14 cellular contexts compared by ENCODE assay signal in genomic region chrX:97494756-97495372, GRCh38.
DNase-seq lines count a peak whose midpoint lies in the region; ATAC-seq and TF ChIP-seq lines count a peak whose summit lies in the region.
"Had no signal": no experiment of that assay in that cellular context is flagged by ENCODE, and none has a peak within 500 bp of the region (broad histone marks: within the 10 kb centered on the region; RNA-seq: fewer than 3 reads in every experiment).

No MANE protein-coding gene starts in this region.

- H2BK5ac ChIP-seq in neuronal stem cell (ENCODE audit: low read length): no peak overlapping the region

- intact Hi-C loops in activated CD8-positive, alpha-beta T cell treated with anti-CD3 and anti-CD28 coated beads for 36 hours (cut with micrococcal nuclease): no loop called here

- H3K4me2 ChIP-seq in neuronal stem cell (ENCODE audit: insufficient read depth, low read length, poor library complexity, severe bottlenecking): no peak overlapping the region

- CTCF ChIA-PET in activated CD8-positive, alpha-beta T cell treated with anti-CD3 and anti-CD28 coated beads for 36 hours (lab: Charles Lee): no interaction called here
- CTCF ChIA-PET in activated CD8-positive, alpha-beta T cell treated with anti-CD3 and anti-CD28 coated beads, Interleukin-2, amount 10 ng/mL, durations not matched to agents 7 days and 5 days (lab: Charles Lee): no interaction called here

- H4K8ac ChIP-seq in neuronal stem cell (ENCODE audit: low read depth, low read length): no peak overlapping the region

- H3K27me3 ChIP-seq in neuronal stem cell (ENCODE audit: control insufficient read depth in 3 of 3, insufficient read depth in 3 of 3, low read depth in 1 of 3, low read length in 3 of 3): no peaks in the 10 kb centered on the region
- H3K27me3 ChIP-seq: tibial artery had no signal

- no peaks in the 10 kb centered on the region for H3K79me1 ChIP-seq in neuronal stem cell (ENCODE audit: low read depth, low read length)

- no peak overlapping the region for H3K23ac ChIP-seq in neuronal stem cell (ENCODE audit: low read depth, low read length, poor library complexity)

- peak; percentile 10 for DNase-seq in activated CD8-positive, alpha-beta T cell treated with anti-CD3 and anti-CD28 coated beads for 36 hours
- DNase-seq in activated CD8-positive, alpha-beta T cell treated with anti-CD3 and anti-CD28 coated beads, Interleukin-2, amount 10 ng/mL, durations not matched to agents 7 days and 5 days: no peak
- no peak for DNase-seq in neuronal stem cell (ENCODE audit: low spot score)
- no peak for DNase-seq in HUDEP-2 (lab: John Stamatoyannopoulos, UW; ENCODE audit: unreplicated experiment in 76 of 76)
- no peak for DNase-seq in nucleus accumbens (lab: John Stamatoyannopoulos, UW)
- no peak for DNase-seq in CD1c-positive myeloid dendritic cell (ENCODE audit: extremely low spot score)
- DNase-seq: 8988T; HFFc6; NCI-H1092 treated with DMSO at 0.1 percent for 48 hours; stimulated activated CD4-positive, alpha-beta T cell treated with anti-CD3 and anti-CD28 coated beads, Interleukin-4, amount 100 ng/mL, for 24 hours; T-helper 9 cell; tibial artery had no signal

- no peak overlapping the region for H3K4me3 Mint-ChIP-seq in activated CD8-positive, alpha-beta T cell treated with anti-CD3 and anti-CD28 coated beads for 36 hours
- H3K4me3 Mint-ChIP-seq in activated CD8-positive, alpha-beta T cell treated with anti-CD3 and anti-CD28 coated beads, Interleukin-2, amount 10 ng/mL, durations not matched to agents 7 days and 5 days: no peak overlapping the region
- H3K4me3 Mint-ChIP-seq: HFFc6 had no signal

- H3K18ac ChIP-seq in neuronal stem cell (ENCODE audit: low read length): no peak overlapping the region

- no peak overlapping the region for H3K27ac ChIP-seq in neuronal stem cell (replicated peaks; ENCODE audit: low read length)
- H3K27ac ChIP-seq: tibial artery had no signal

- H3K36me3 Mint-ChIP-seq in activated CD8-positive, alpha-beta T cell treated with anti-CD3 and anti-CD28 coated beads for 36 hours (ENCODE audit: low read depth): no peaks in the 10 kb centered on the region
- peaks cover 1% of the 10 kb centered on the region for H3K36me3 Mint-ChIP-seq in activated CD8-positive, alpha-beta T cell treated with anti-CD3 and anti-CD28 coated beads, Interleukin-2, amount 10 ng/mL, durations not matched to agents 7 days and 5 days (ENCODE audit: low read depth)

- H2BK120ac ChIP-seq in neuronal stem cell (ENCODE audit: low read depth, low read length): no peak overlapping the region

- H2AFZ ChIP-seq in neuronal stem cell (ENCODE audit: low read length): peak overlapping the region; percentile 35

- H3K4me1 ChIP-seq in neuronal stem cell (ENCODE audit: control insufficient read depth in 2 of 2, insufficient read depth in 1 of 2, low read depth in 1 of 2, low read length in 2 of 2): no peaks in the 10 kb centered on the region
- H3K4me1 ChIP-seq: tibial artery had no signal

- no peak overlapping the region for H2BK12ac ChIP-seq in neuronal stem cell (ENCODE audit: low read length)

- no peak for TF ChIP-seq CTCF in activated CD8-positive, alpha-beta T cell treated with anti-CD3 and anti-CD28 coated beads for 36 hours (IDR thresholded peaks at IDR 0.05)

- H3K9me3 ChIP-seq in neuronal stem cell (replicated peaks in 1 of 2; ENCODE audit: control insufficient read depth in 2 of 2, insufficient read depth in 1 of 2, low read depth in 1 of 2, low read length in 2 of 2): no peaks in the 10 kb centered on the region

- WGBS in neuronal stem cell (ENCODE audit: extremely low coverage in 2 of 2, insufficient read length in 2 of 2, insufficient replicate concordance in 1 of 2), 2 donors: no CpG with 5 or more reads among the region's 1 CpG

- POLR2A ChIA-PET in activated CD8-positive, alpha-beta T cell treated with anti-CD3 and anti-CD28 coated beads for 36 hours (lab: Charles Lee): no interaction called here
- POLR2A ChIA-PET in activated CD8-positive, alpha-beta T cell treated with anti-CD3 and anti-CD28 coated beads, Interleukin-2, amount 10 ng/mL, durations not matched to agents 7 days and 5 days (lab: Charles Lee): no interaction called here

- H3K9ac ChIP-seq in neuronal stem cell (ENCODE audit: low read depth, low read length, poor library complexity): no peak overlapping the region

- ATAC-seq in activated CD8-positive, alpha-beta T cell treated with anti-CD3 and anti-CD28 coated beads for 36 hours: peak; percentile 78
- ATAC-seq in activated CD8-positive, alpha-beta T cell treated with anti-CD3 and anti-CD28 coated beads, Interleukin-2, amount 10 ng/mL, durations not matched to agents 7 days and 5 days: no peak
- peak; percentile 95 for ATAC-seq in GM21528 (IDR thresholded peaks at IDR 0.05; ENCODE audit: low FRiP score, unreplicated experiment)
- peak; percentile 87 for ATAC-seq in HG03095 (IDR thresholded peaks at IDR 0.05; ENCODE audit: unreplicated experiment)

- H3K14ac ChIP-seq in neuronal stem cell (ENCODE audit: low read length): no peak overlapping the region

- peaks cover 11% of the 10 kb centered on the region for H3K4me1 Mint-ChIP-seq in activated CD8-positive, alpha-beta T cell treated with anti-CD3 and anti-CD28 coated beads for 36 hours (ENCODE audit: low read depth)
- H3K4me1 Mint-ChIP-seq in activated CD8-positive, alpha-beta T cell treated with anti-CD3 and anti-CD28 coated beads, Interleukin-2, amount 10 ng/mL, durations not matched to agents 7 days and 5 days (ENCODE audit: low read depth): peaks cover 6% of the 10 kb centered on the region

- H2AK5ac ChIP-seq in neuronal stem cell (ENCODE audit: low read depth, low read length): no peak overlapping the region

- H3K4me3 ChIP-seq in neuronal stem cell (ENCODE audit: low read length in 2 of 2): no peak overlapping the region
- H3K4me3 ChIP-seq: tibial artery had no signal

- no peaks in the 10 kb centered on the region for H3K36me3 ChIP-seq in neuronal stem cell (replicated peaks in 1 of 2; ENCODE audit: control insufficient read depth in 2 of 2, insufficient read depth in 2 of 2, low read length in 2 of 2)
- H3K36me3 ChIP-seq: tibial artery had no signal

- H2BK15ac ChIP-seq in neuronal stem cell (ENCODE audit: low read length): no peak overlapping the region

- no peak overlapping the region for H4K91ac ChIP-seq in neuronal stem cell (ENCODE audit: low read depth, low read length, poor library complexity)

- H3K9me3 Mint-ChIP-seq in activated CD8-positive, alpha-beta T cell treated with anti-CD3 and anti-CD28 coated beads for 36 hours: peaks cover 3% of the 10 kb centered on the region
- no peaks in the 10 kb centered on the region for H3K9me3 Mint-ChIP-seq in activated CD8-positive, alpha-beta T cell treated with anti-CD3 and anti-CD28 coated beads, Interleukin-2, amount 10 ng/mL, durations not matched to agents 7 days and 5 days (ENCODE audit: insufficient read depth)
- H3K9me3 Mint-ChIP-seq: HFFc6 had no signal

- no peaks in the 10 kb centered on the region for H3K27me3 Mint-ChIP-seq in activated CD8-positive, alpha-beta T cell treated with anti-CD3 and anti-CD28 coated beads for 36 hours
- no peaks in the 10 kb centered on the region for H3K27me3 Mint-ChIP-seq in activated CD8-positive, alpha-beta T cell treated with anti-CD3 and anti-CD28 coated beads, Interleukin-2, amount 10 ng/mL, durations not matched to agents 7 days and 5 days (ENCODE audit: low read depth)

- no peak overlapping the region for H3K27ac Mint-ChIP-seq in activated CD8-positive, alpha-beta T cell treated with anti-CD3 and anti-CD28 coated beads for 36 hours
- no peak overlapping the region for H3K27ac Mint-ChIP-seq in activated CD8-positive, alpha-beta T cell treated with anti-CD3 and anti-CD28 coated beads, Interleukin-2, amount 10 ng/mL, durations not matched to agents 7 days and 5 days
- H3K27ac Mint-ChIP-seq: HFFc6 had no signal

- H3K4ac ChIP-seq in neuronal stem cell (ENCODE audit: low read length): no peak overlapping the region
